ENCODE assay signal across 22 cellular contexts in genomic region chr10:119450606-119451304, GRCh38.
DNase-seq lines count a peak whose midpoint lies in the region; ATAC-seq, FAIRE-seq and TF ChIP-seq lines count a peak whose summit lies in the region.
"Had no signal": no experiment of that assay in that cellular context is flagged by ENCODE, and none has a peak within 500 bp of the region (broad histone marks: within the 10 kb centered on the region; RNA-seq: fewer than 3 reads in every experiment).

No MANE protein-coding gene starts in this region.

- peaks cover 9% of the 10 kb centered on the region for H3K27me3 Mint-ChIP-seq in H9 (ENCODE audit: low read depth)
- H3K27me3 Mint-ChIP-seq: activated naive CD8-positive, alpha-beta T cell treated with anti-CD3 and anti-CD28 coated beads, Interleukin-2, amount 50 U/mL, for 24 hours; CD8-positive, alpha-beta memory T cell; naive B cell; progenitor cell of endocrine pancreas; T-helper 17 cell had no signal

- no peaks in the 10 kb centered on the region for H3K27me3 ChIP-seq in H9 (ENCODE audit: insufficient read depth, low read length)
- H3K27me3 ChIP-seq: tibial nerve had no signal

- intact Hi-C loops in Right ventricle myocardium superior (cut with DNase I): no loop called here
- intact Hi-C loops in cardiac septum (cut with DNase I): no loop called here
- intact Hi-C loops in kidney (cut with DNase I): no loop called here

- no peak overlapping the region for H4K8ac ChIP-seq in H9 (replicated peaks; ENCODE audit: insufficient read length, low read depth, low read length)

- FAIRE-seq in kidney (lab: Jason Lieb, UNC): no peak
- FAIRE-seq in urothelium cell line (lab: Jason Lieb, UNC): no peak
- FAIRE-seq: HTR-8/SVneo had no signal

- no peaks in the 10 kb centered on the region for H3K36me3 ChIP-seq in kidney (ENCODE audit: control insufficient read depth in 1 of 2, insufficient read depth in 2 of 2, low read length in 2 of 2)

- H3K14ac ChIP-seq in H9 (ENCODE audit: insufficient read depth, low read length): no peak overlapping the region

- H4K5ac ChIP-seq in H9 (ENCODE audit: insufficient read length, low read depth, low read length): no peak overlapping the region

- H3K4me1 ChIP-seq in kidney (ENCODE audit: control insufficient read depth in 1 of 2, insufficient read depth in 1 of 2, low read depth in 1 of 2, low read length in 2 of 2) (no peaks in the 10 kb centered on the region), H9 (ENCODE audit: insufficient read depth, low read length) (no peaks in the 10 kb centered on the region)

- H2BK20ac ChIP-seq in H9 (ENCODE audit: low read depth, low read length, poor library complexity, severe bottlenecking): no peak overlapping the region

- no peak overlapping the region for H2BK5ac ChIP-seq in H9 (ENCODE audit: insufficient read length, low read length)

- H3K79me1 ChIP-seq in H9 (ENCODE audit: insufficient read depth, low read depth, low read length, poor library complexity, severe bottlenecking): no peaks in the 10 kb centered on the region

- H3K18ac ChIP-seq in H9 (ENCODE audit: insufficient read length, low read depth, low read length): no peak overlapping the region

- H4K91ac ChIP-seq in H9 (ENCODE audit: insufficient read length, low read depth, low read length): no peak overlapping the region

- no peaks in the 10 kb centered on the region for H3K23me2 ChIP-seq in H9 (ENCODE audit: insufficient read length, low read depth, low read length, poor library complexity, severe bottlenecking)

- no peak overlapping the region; a peak in 1 of 7 replicates for H3K27ac Mint-ChIP-seq in H9
- H3K27ac Mint-ChIP-seq: activated naive CD8-positive, alpha-beta T cell treated with anti-CD3 and anti-CD28 coated beads, Interleukin-2, amount 50 U/mL, for 24 hours; endodermal cell; progenitor cell of endocrine pancreas had no signal

- ATAC-seq in Right ventricle myocardium superior (ENCODE audit: poor library complexity): no peak
- ATAC-seq: activated naive CD8-positive, alpha-beta T cell treated with anti-CD3 and anti-CD28 coated beads, Interleukin-2, amount 50 U/mL, for 24 hours; T-helper 17 cell had no signal

- H3K4ac ChIP-seq in H9 (ENCODE audit: low read depth, low read length): no peak overlapping the region

- no peak overlapping the region for H3K23ac ChIP-seq in H9 (ENCODE audit: insufficient read length, low read depth, low read length)

- H3K9me3 Mint-ChIP-seq in H9: no peaks in the 10 kb centered on the region
- H3K9me3 Mint-ChIP-seq: activated naive CD8-positive, alpha-beta T cell treated with anti-CD3 and anti-CD28 coated beads, Interleukin-2, amount 50 U/mL, for 24 hours; CD8-positive, alpha-beta memory T cell; endodermal cell; HFFc6; naive B cell had no signal

- H3K4me2 ChIP-seq in H9 (ENCODE audit: insufficient read depth, insufficient read length, low read length): no peak overlapping the region

- H3T11ph ChIP-seq in H9 (ENCODE audit: low read length): no peak overlapping the region

- H2AK5ac ChIP-seq in H9 (ENCODE audit: insufficient read length, low read length): no peak overlapping the region

- H3K9me3 ChIP-seq in kidney (ENCODE audit: control insufficient read depth in 1 of 2, low read length in 2 of 2) (no peaks in the 10 kb centered on the region), H9 (ENCODE audit: control insufficient read depth, low read depth, low read length) (no peaks in the 10 kb centered on the region)
- H3K9me3 ChIP-seq: tibial nerve had no signal

- no peak overlapping the region for H3K4me3 ChIP-seq in kidney (ENCODE audit: low read length in 2 of 2)
- H3K4me3 ChIP-seq: tibial nerve had no signal

- H2AFZ ChIP-seq in H9 (ENCODE audit: low read length): no peak overlapping the region

- no peak overlapping the region for H2BK15ac ChIP-seq in H9 (ENCODE audit: low read depth, low read length)

- H3K79me2 ChIP-seq in H9 (ENCODE audit: insufficient read depth, low read length): no peaks in the 10 kb centered on the region

- peaks cover 28 to 42% of the 10 kb centered on the region in 2 experiments for H3K4me1 Mint-ChIP-seq in H9
- H3K4me1 Mint-ChIP-seq: T-helper 17 cell had no signal

- H3K27ac ChIP-seq in kidney (ENCODE audit: low read depth in 2 of 2, low read length in 2 of 2) (no peak overlapping the region), H9 (ENCODE audit: insufficient read length, low read depth, low read length) (no peak overlapping the region)
- H3K27ac ChIP-seq: tibial nerve had no signal

- no peak overlapping the region for H2BK12ac ChIP-seq in H9 (ENCODE audit: insufficient read length, low read depth, low read length)

- no peak overlapping the region for H3K9ac ChIP-seq in kidney (ENCODE audit: low read length in 2 of 2)
- no peak overlapping the region for H3K9ac ChIP-seq in H9 (ENCODE audit: extremely low read depth, insufficient read length, low read length)

- H3K36me3 Mint-ChIP-seq in H9 (ENCODE audit: insufficient read depth in 1 of 3, low read depth in 3 of 3): no peaks in the 10 kb centered on the region; a peak in 1 of 7 replicates

- H2BK120ac ChIP-seq in H9 (ENCODE audit: low read depth, low read length, poor library complexity, severe bottlenecking): no peak overlapping the region

- WGBS in H9 (ENCODE audit: extremely low coverage, insufficient read length, low lambda C conversion rate): no CpG with 5 or more reads among the region's 16 CpGs

- no peak for TF ChIP-seq CTCF in kidney (IDR thresholded peaks at IDR 0.05; ENCODE audit: borderline replicate concordance, extremely low read depth, insufficient read depth)
- TF ChIP-seq CTCF in H9 (conservative IDR thresholded peaks at IDR 0.05): no peak

- no peak overlapping the region for H3K56ac ChIP-seq in H9 (ENCODE audit: insufficient read length, low read depth, low read length)

- DNase-seq in Right ventricle myocardium superior (peak; percentile 37), cardiac septum (ENCODE audit: low spot score) (no peak), astrocyte of the hippocampus (ENCODE audit: low read depth, low spot score) (peak; percentile 23), kidney (peak; percentile 49), urothelium cell line (ENCODE audit: low spot score) (peak; percentile 42), H9 (no peak)
- DNase-seq in activated CD4-positive, alpha-beta T cell treated with anti-CD3 and anti-CD28 coated beads for 1 hour: no peak
- DNase-seq in activated naive CD4-positive, alpha-beta T cell treated with Interleukin-2 at 50 U/mL for 16 hours: no peak
- DNase-seq: 8988T; activated naive CD8-positive, alpha-beta T cell treated with anti-CD3 and anti-CD28 coated beads, Interleukin-2, amount 50 U/mL, for 24 hours; CD8-positive, alpha-beta memory T cell; cerebellar nuclear complex; DND-41; endodermal cell; HFFc6; naive B cell; NCI-H146; SHP77; T-helper 17 cell had no signal

- no peaks in the 10 kb centered on the region for H4K20me1 ChIP-seq in H9 (ENCODE audit: control insufficient read depth, insufficient read depth, insufficient read length)

- no peak overlapping the region for H3K4me3 Mint-ChIP-seq in H9
- H3K4me3 Mint-ChIP-seq: activated naive CD8-positive, alpha-beta T cell treated with anti-CD3 and anti-CD28 coated beads, Interleukin-2, amount 50 U/mL, for 24 hours; CD8-positive, alpha-beta memory T cell; endodermal cell; HFFc6; T-helper 17 cell had no signal

Comparison
In these comparisons a context has a peak if more than half of its experiments do, and no peak if none do; other contexts are left out.
1. DNase-seq: peak in Right ventricle myocardium superior (single experiment), astrocyte of the hippocampus (single experiment), kidney (single experiment) and urothelium cell line (single experiment); none in cardiac septum (single experiment), H9 (single experiment), activated CD4-positive, alpha-beta T cell treated with anti-CD3 and anti-CD28 coated beads for 1 hour (single experiment) and activated naive CD4-positive, alpha-beta T cell treated with Interleukin-2 at 50 U/mL for 16 hours (single experiment).